ENCODE assay signal across 27 cellular contexts in genomic region chr17:59811209-59811608, GRCh38.
DNase-seq lines count a peak whose midpoint lies in the region; ATAC-seq and TF ChIP-seq lines count a peak whose summit lies in the region.
"Had no signal": no experiment of that assay in that cellular context is flagged by ENCODE, and none has a peak within 500 bp of the region (broad histone marks: within the 10 kb centered on the region; RNA-seq: fewer than 3 reads in every experiment).

No MANE protein-coding gene starts in this region.

- H3K4me1 ChIP-seq in GM23338 (ENCODE audit: insufficient read depth) (peaks cover 3% of the 10 kb centered on the region; the same call in 1 of the 2 replicates), PC-9 (replicated peaks; ENCODE audit: insufficient read depth) (peaks cover 25% of the 10 kb centered on the region)
- H3K4me1 ChIP-seq: left ventricle myocardium inferior, parathyroid adenoma had no signal

- DNase-seq in GM23338 (ENCODE audit: low spot score) (no peak), PC-9 (peak; percentile 12 to 85), retinal pigment epithelial cell (ENCODE audit: low read depth) (peak; percentile 74), NCI-H748 (lab: John Stamatoyannopoulos, UW; ENCODE audit: unreplicated experiment) (no peak), brain microvascular endothelial cell (no peak)
- DNase-seq in CD4-positive, alpha-beta T cell = no peak
- DNase-seq: activated CD4-positive, alpha-beta T cell treated with anti-CD3 and anti-CD28 coated beads for 48 hours; activated CD8-positive, alpha-beta memory T cell treated with anti-CD3 and anti-CD28 coated beads, Interleukin-2, amount 50 U/mL, for 4 hours; CD8-positive, alpha-beta T cell; DMS153; effector CD8-positive, alpha-beta T cell; erythroblast; foreskin melanocyte; Kasumi-1; left ventricle myocardium inferior; midbrain; NCI-H2171; NCI-H524; right lobe of liver had no signal

- in situ Hi-C loops in brain microvascular endothelial cell (cut with HindIII; ENCODE audit: low pct_ligation_motif_present, low sequenced_read_pairs) = no loop called here

- no peaks in the 10 kb centered on the region for H3K4me1 Mint-ChIP-seq in GM23338
- peaks cover 59% of the 10 kb centered on the region for H3K4me1 Mint-ChIP-seq in dendritic cell treated with granulocyte-macrophage colony-stimulating factor and Interleukin-4, amounts not matched to agents 40 ng/mL and 50 ng/mL, for 4 days (ENCODE audit: low read depth)
- H3K4me1 Mint-ChIP-seq in CD4-positive, alpha-beta T cell (ENCODE audit: low read depth) = no peaks in the 10 kb centered on the region
- H3K4me1 Mint-ChIP-seq: nephron had no signal

- BruUV-seq in PC-9 (replicated peaks; lab: Mats Ljungman, UMichigan) = no TSS peak

- H3K79me2 ChIP-seq in GM23338 (replicated peaks; ENCODE audit: insufficient read depth) (no peaks in the 10 kb centered on the region), PC-9 (ENCODE audit: low read depth) (no peaks in the 10 kb centered on the region)
- H3K79me2 ChIP-seq: hepatocyte, parathyroid adenoma had no signal

- H3K9me2 ChIP-seq in GM23338 (ENCODE audit: insufficient read depth) (no peaks in the 10 kb centered on the region), PC-9 (ENCODE audit: insufficient read depth) (no peaks in the 10 kb centered on the region)

- no peaks in the 10 kb centered on the region for H3K9me3 ChIP-seq in PC-9 (ENCODE audit: insufficient read depth, low read depth)
- no peaks in the 10 kb centered on the region for H3K9me3 ChIP-seq in CD4-positive, alpha-beta T cell (ENCODE audit: control insufficient read depth, low read length)
- H3K9me3 ChIP-seq: left ventricle myocardium inferior, right lobe of liver had no signal

- no peak overlapping the region for H2AFZ ChIP-seq in GM23338
- H2AFZ ChIP-seq in PC-9 = no peak overlapping the region
- H2AFZ ChIP-seq: hepatocyte, parathyroid adenoma had no signal

- peaks cover 4% of the 10 kb centered on the region; the same call in 2 of the 3 replicates for H3K36me3 Mint-ChIP-seq in GM23338 (ENCODE audit: low read depth)
- H3K36me3 Mint-ChIP-seq in dendritic cell treated with granulocyte-macrophage colony-stimulating factor and Interleukin-4, amounts not matched to agents 40 ng/mL and 50 ng/mL, for 4 days (ENCODE audit: low read depth) = peaks cover 29% of the 10 kb centered on the region
- H3K36me3 Mint-ChIP-seq in CD4-positive, alpha-beta T cell (ENCODE audit: low read depth) = peaks cover 49% of the 10 kb centered on the region

- no peak overlapping the region for H3K4me3 Mint-ChIP-seq in GM23338
- no peak overlapping the region for H3K4me3 Mint-ChIP-seq in dendritic cell treated with granulocyte-macrophage colony-stimulating factor and Interleukin-4, amounts not matched to agents 40 ng/mL and 50 ng/mL, for 4 days
- no peak overlapping the region for H3K4me3 Mint-ChIP-seq in CD4-positive, alpha-beta T cell
- H3K4me3 Mint-ChIP-seq: CD8-positive, alpha-beta T cell; nephron; T-helper 2 cell treated with Interferon-gamma antibody and Interleukin-4, amounts not matched to agents 5 μg/mL and 100 μg/mL, for 36 hours had no signal

- H3F3A ChIP-seq in GM23338 (replicated peaks; ENCODE audit: low read depth) (no peaks in the 10 kb centered on the region), PC-9 (ENCODE audit: insufficient read depth, low read depth) (peaks cover 21% of the 10 kb centered on the region; the same call in 1 of the 2 replicates)

- CTCF ChIA-PET in PC-9 (lab: Charles Lee) = no interaction called here
- CTCF ChIA-PET in CD4-positive, alpha-beta T cell (lab: Charles Lee) = no interaction called here

- H3K27me3 ChIP-seq in GM23338 (ENCODE audit: insufficient read depth) (no peaks in the 10 kb centered on the region), PC-9 (ENCODE audit: insufficient read depth, low read depth) (no peaks in the 10 kb centered on the region), brain microvascular endothelial cell (replicated peaks) (no peaks in the 10 kb centered on the region)
- H3K27me3 ChIP-seq in CD4-positive, alpha-beta T cell (ENCODE audit: control insufficient read depth, insufficient read depth, low read length) = no peaks in the 10 kb centered on the region
- H3K27me3 ChIP-seq: hepatocyte, right lobe of liver had no signal

- TF ChIP-seq CTCF in GM23338 (conservative IDR thresholded peaks at IDR 0.05; ENCODE audit: low read depth in 2 of 2) (no peak), PC-9 (conservative IDR thresholded peaks at IDR 0.05) (no peak), retinal pigment epithelial cell (conservative IDR thresholded peaks at IDR 0.05; ENCODE audit: low read depth, low read length) (no peak), brain microvascular endothelial cell (IDR thresholded peaks at IDR 0.05; ENCODE audit: low read depth, low read length, missing control alignments) (no peak)
- TF ChIP-seq CTCF in CD4-positive, alpha-beta T cell (IDR thresholded peaks at IDR 0.05) = no peak

- peak overlapping the region; percentile 72 for H3K27ac ChIP-seq in GM23338 (ENCODE audit: low read depth)
- H3K27ac ChIP-seq in PC-9 = peak overlapping the region; percentile 77
- H3K27ac ChIP-seq in CD4-positive, alpha-beta T cell (ENCODE audit: low read depth, low read length) = no peak overlapping the region
- no peak overlapping the region for H3K27ac ChIP-seq in brain microvascular endothelial cell
- H3K27ac ChIP-seq: hepatocyte, left ventricle myocardium inferior, parathyroid adenoma, right lobe of liver, SK-N-MC had no signal

- ATAC-seq in GM23338 = no peak
- ATAC-seq in CD4-positive, alpha-beta T cell (ENCODE audit: poor library complexity) = no peak
- ATAC-seq: activated naive CD4-positive, alpha-beta T cell treated with anti-CD3 and anti-CD28 coated beads, Interleukin-2, amount 50 U/mL, for 72 hours; CD8-positive, alpha-beta T cell; right lobe of liver had no signal

- no peak overlapping the region for H3K4me2 ChIP-seq in GM23338
- peak overlapping the region; percentile 40 for H3K4me2 ChIP-seq in PC-9
- H3K4me2 ChIP-seq: hepatocyte had no signal

- no peaks in the 10 kb centered on the region for H3K9me3 Mint-ChIP-seq in GM23338
- H3K9me3 Mint-ChIP-seq in dendritic cell treated with granulocyte-macrophage colony-stimulating factor and Interleukin-4, amounts not matched to agents 40 ng/mL and 50 ng/mL, for 4 days = no peaks in the 10 kb centered on the region
- H3K9me3 Mint-ChIP-seq in CD4-positive, alpha-beta T cell = no peaks in the 10 kb centered on the region
- H3K9me3 Mint-ChIP-seq: CD8-positive, alpha-beta T cell; nephron; stimulated activated naive CD8-positive, alpha-beta T cell treated with anti-CD3 and anti-CD28 coated beads, Interleukin-15, Interleukin-2, amounts not matched to agents 100 ng/mL and 50 ng/mL, for 24 hours; T-helper 2 cell treated with Interferon-gamma antibody and Interleukin-4, amounts not matched to agents 5 μg/mL and 100 μg/mL, for 36 hours had no signal

- no peaks in the 10 kb centered on the region for H3K36me3 ChIP-seq in GM23338 (ENCODE audit: insufficient read depth)
- H3K36me3 ChIP-seq in PC-9 (ENCODE audit: low read depth) = peaks cover 10% of the 10 kb centered on the region; the same call in 1 of the 2 replicates
- H3K36me3 ChIP-seq in brain microvascular endothelial cell (replicated peaks) = peaks cover 7% of the 10 kb centered on the region

- intact Hi-C loops in PC-9 (cut with micrococcal nuclease; ENCODE audit: unreplicated experiment) = no loop called here
- intact Hi-C loops in dendritic cell treated with granulocyte-macrophage colony-stimulating factor and Interleukin-4, amounts not matched to agents 40 ng/mL and 50 ng/mL, for 4 days (cut with micrococcal nuclease) = no loop called here
- intact Hi-C loops in CD4-positive, alpha-beta T cell (cut with DNase I, micrococcal nuclease) = no loop called here

- H4K20me1 ChIP-seq in GM23338 (replicated peaks; ENCODE audit: insufficient read depth) = no peaks in the 10 kb centered on the region
- H4K20me1 ChIP-seq in PC-9 (ENCODE audit: insufficient read depth) = no peaks in the 10 kb centered on the region

- POLR2A ChIA-PET in PC-9 (lab: Charles Lee; ENCODE audit: unreplicated experiment) = interaction anchor here (0.5 to 0.7 kb wide), 5 partner anchors 17 to 192 kb away, joined by 3 to 31 read pairs (median 5); no protein-coding TSS in a partner anchor
- POLR2A ChIA-PET in CD4-positive, alpha-beta T cell (lab: Charles Lee) = interaction anchor here (0.6 kb wide), 1 partner anchor 83 kb away, joined by 3 read pairs; no protein-coding TSS in a partner anchor

- H3K27ac Mint-ChIP-seq in GM23338 = no peak overlapping the region
- H3K27ac Mint-ChIP-seq in dendritic cell treated with granulocyte-macrophage colony-stimulating factor and Interleukin-4, amounts not matched to agents 40 ng/mL and 50 ng/mL, for 4 days = peak overlapping the region; percentile 91
- H3K27ac Mint-ChIP-seq in CD4-positive, alpha-beta T cell = no peak overlapping the region
- H3K27ac Mint-ChIP-seq: CD8-positive, alpha-beta T cell; nephron had no signal

- H3K4me3 ChIP-seq in GM23338 (no peak overlapping the region), PC-9 (no peak overlapping the region), retinal pigment epithelial cell (ENCODE audit: low read length) (no peak overlapping the region), brain microvascular endothelial cell (ENCODE audit: low read depth, low read length) (no peak overlapping the region)
- H3K4me3 ChIP-seq: hepatocyte, left ventricle myocardium inferior, right lobe of liver, SK-N-MC had no signal

- no peaks in the 10 kb centered on the region for H3K27me3 Mint-ChIP-seq in GM23338 (ENCODE audit: insufficient read depth, low read depth, poor library complexity)
- no peaks in the 10 kb centered on the region for H3K27me3 Mint-ChIP-seq in dendritic cell treated with granulocyte-macrophage colony-stimulating factor and Interleukin-4, amounts not matched to agents 40 ng/mL and 50 ng/mL, for 4 days
- H3K27me3 Mint-ChIP-seq in CD4-positive, alpha-beta T cell = no peaks in the 10 kb centered on the region
- H3K27me3 Mint-ChIP-seq: stimulated activated naive CD8-positive, alpha-beta T cell treated with anti-CD3 and anti-CD28 coated beads, Interleukin-15, Interleukin-2, amounts not matched to agents 100 ng/mL and 50 ng/mL, for 24 hours had no signal

TF ChIP-seq in GM23338, 12 proteins besides CTCF, POLR2A, EP300 and RAD21:
- TF ChIP-seq STAT1 (IDR thresholded peaks at IDR 0.05; ENCODE audit: unreplicated experiment) = no peak

Comparison
In these comparisons a context has a peak if more than half of its experiments do, and no peak if none do; other contexts are left out.
1. DNase-seq: peak in PC-9 (2 of 2) and retinal pigment epithelial cell (single experiment); none in GM23338 (single experiment), NCI-H748 (single experiment), CD4-positive, alpha-beta T cell (0 of 10) and brain microvascular endothelial cell (single experiment).
2. H3K27ac ChIP-seq: peak in GM23338 (single experiment) and PC-9 (single experiment); none in CD4-positive, alpha-beta T cell (single experiment) and brain microvascular endothelial cell (single experiment).